Comparison of ENCODE assay signal across 15 cellular contexts in the genomic region with DNA sequence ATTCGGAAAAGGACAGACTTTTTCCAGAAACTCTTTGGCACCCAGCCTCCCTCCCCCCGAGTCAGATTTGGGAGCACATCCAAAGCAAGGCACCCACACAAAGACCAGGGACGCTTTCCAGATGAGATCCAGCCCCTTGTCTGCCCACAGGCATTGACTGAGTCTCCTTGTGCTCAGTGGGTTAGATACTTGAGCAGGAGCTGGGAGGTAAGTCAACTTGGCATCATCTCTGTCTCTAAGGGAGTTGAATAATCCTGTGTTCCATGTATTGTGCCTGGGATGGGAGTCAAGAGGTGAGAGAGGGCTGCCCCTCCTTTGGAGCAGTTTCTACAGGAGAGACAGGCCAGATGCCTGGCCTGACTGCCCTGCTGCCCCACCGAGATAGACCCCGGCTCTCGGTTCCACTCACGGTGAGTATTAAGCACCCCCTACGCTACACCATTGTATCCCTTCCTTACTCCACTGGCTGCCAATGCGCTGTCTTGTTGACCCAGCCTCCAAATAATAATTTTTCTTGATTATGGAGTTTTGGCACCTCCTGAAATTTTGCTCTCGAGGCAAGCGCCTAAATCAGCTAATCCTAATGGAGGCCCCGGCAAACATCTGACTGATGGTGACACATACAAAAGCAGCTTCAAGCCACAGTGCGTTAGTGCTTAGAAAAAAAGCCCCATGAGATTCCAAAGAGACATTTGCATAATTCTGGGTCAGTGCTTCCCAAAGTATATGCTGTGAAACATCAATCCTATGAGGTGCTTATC. TPM values are rescaled to one million over a fixed set of nuclear protein-coding genes. Genes with fewer than 3 reads are reported as not detected.
DNase-seq lines count a peak whose midpoint lies in the region; ATAC-seq, FAIRE-seq and TF ChIP-seq lines count a peak whose summit lies in the region.
"Had no signal": no experiment of that assay in that cellular context is flagged by ENCODE, and none has a peak within 500 bp of the region (broad histone marks: within the 10 kb centered on the region; RNA-seq: fewer than 3 reads in every experiment).

No MANE protein-coding gene starts in this region.

- no peaks in the 10 kb centered on the region for H3K36me3 ChIP-seq in left lung
- H3K36me3 ChIP-seq in smooth muscle cell (ENCODE audit: low read depth), result no peaks in the 10 kb centered on the region
- H3K36me3 ChIP-seq in BE2C, result no peaks in the 10 kb centered on the region

- H3T11ph ChIP-seq in H9 (ENCODE audit: low read length), result no peak overlapping the region

- H2BK20ac ChIP-seq in H9 (ENCODE audit: low read depth, low read length, poor library complexity, severe bottlenecking), result no peak overlapping the region

- intact Hi-C loops in dendritic cell treated with granulocyte-macrophage colony-stimulating factor and Interleukin-4, amounts not matched to agents 40 ng/mL and 50 ng/mL, for 4 days (cut with micrococcal nuclease), result loop anchor here (5.0 kb wide), 1 partner anchor 36 kb away; no protein-coding TSS in a partner anchor
- intact Hi-C loops in left lung (cut with DNase I), result no loop called here

- H2BK15ac ChIP-seq in H9 (ENCODE audit: low read depth, low read length), result no peak overlapping the region

- H2BK12ac ChIP-seq in H9 (ENCODE audit: insufficient read length, low read depth, low read length), result no peak overlapping the region

- peaks cover 13% of the 10 kb centered on the region for H3F3A ChIP-seq in smooth muscle cell (ENCODE audit: low read depth)

- H4K5ac ChIP-seq in H9 (ENCODE audit: insufficient read length, low read depth, low read length), result no peak overlapping the region

- no peak overlapping the region for H2BK5ac ChIP-seq in H9 (ENCODE audit: insufficient read length, low read length)

- H3K14ac ChIP-seq in H9 (ENCODE audit: insufficient read depth, low read length), result no peak overlapping the region; the same call in 1 of the 2 replicates

- peaks cover 2% of the 10 kb centered on the region; the same call in 1 of the 2 replicates for H3K27me3 Mint-ChIP-seq in H9 (ENCODE audit: low read depth)
- H3K27me3 Mint-ChIP-seq in dendritic cell treated with granulocyte-macrophage colony-stimulating factor and Interleukin-4, amounts not matched to agents 40 ng/mL and 50 ng/mL, for 4 days, result peaks cover 5% of the 10 kb centered on the region

- H3K9me3 ChIP-seq in H9 (ENCODE audit: control insufficient read depth, low read depth, low read length) (no peaks in the 10 kb centered on the region), left lung (no peaks in the 10 kb centered on the region), smooth muscle cell (replicated peaks; ENCODE audit: low read depth) (peaks cover 5% of the 10 kb centered on the region), BE2C (no peaks in the 10 kb centered on the region)

- no peak overlapping the region for H3K56ac ChIP-seq in H9 (ENCODE audit: insufficient read length, low read depth, low read length)

- no peak overlapping the region for H2BK120ac ChIP-seq in H9 (ENCODE audit: low read depth, low read length, poor library complexity, severe bottlenecking)

- H3K79me2 ChIP-seq in H9 (ENCODE audit: insufficient read depth, low read length), result no peaks in the 10 kb centered on the region
- no peaks in the 10 kb centered on the region for H3K79me2 ChIP-seq in smooth muscle cell (ENCODE audit: low read depth)

- H3K27me3 ChIP-seq in H9 (ENCODE audit: insufficient read depth, low read length), result no peaks in the 10 kb centered on the region
- no peaks in the 10 kb centered on the region for H3K27me3 ChIP-seq in left lung
- no peaks in the 10 kb centered on the region for H3K27me3 ChIP-seq in smooth muscle cell (ENCODE audit: low read depth)
- H3K27me3 ChIP-seq in BE2C, result peaks cover 10% of the 10 kb centered on the region

- peaks cover 0 to 2% (median 0%) of the 10 kb centered on the region in 3 experiments; a peak in 3 of 7 replicates for H3K36me3 Mint-ChIP-seq in H9 (ENCODE audit: insufficient read depth in 1 of 3, low read depth in 3 of 3)
- H3K36me3 Mint-ChIP-seq in dendritic cell treated with granulocyte-macrophage colony-stimulating factor and Interleukin-4, amounts not matched to agents 40 ng/mL and 50 ng/mL, for 4 days (ENCODE audit: low read depth), result no peaks in the 10 kb centered on the region
- H3K36me3 Mint-ChIP-seq: CD14-positive monocyte; natural killer cell treated with Interleukin-12 subunit alpha and Interleukin-12 subunit beta and Interleukin-15 and Interleukin-18, amount 100 ng/mL, for 72 hours had no signal

- H3K18ac ChIP-seq in H9 (ENCODE audit: insufficient read length, low read depth, low read length), result no peak overlapping the region

- no peak overlapping the region for H2AK5ac ChIP-seq in H9 (ENCODE audit: insufficient read length, low read length)

- H3K9ac ChIP-seq in H9 (ENCODE audit: extremely low read depth, insufficient read length, low read length), result no peak overlapping the region
- no peak overlapping the region for H3K9ac ChIP-seq in smooth muscle cell (ENCODE audit: low read depth)

- H2AFZ ChIP-seq in H9 (ENCODE audit: low read length) (no peak overlapping the region), smooth muscle cell (ENCODE audit: low read depth) (no peak overlapping the region)

- H4K8ac ChIP-seq in H9 (replicated peaks; ENCODE audit: insufficient read length, low read depth, low read length), result no peak overlapping the region

- no peak overlapping the region for H3K4me3 Mint-ChIP-seq in H9
- H3K4me3 Mint-ChIP-seq in dendritic cell treated with granulocyte-macrophage colony-stimulating factor and Interleukin-4, amounts not matched to agents 40 ng/mL and 50 ng/mL, for 4 days, result no peak overlapping the region
- H3K4me3 Mint-ChIP-seq: CD14-positive monocyte; natural killer cell treated with Interleukin-12 subunit alpha and Interleukin-12 subunit beta and Interleukin-15 and Interleukin-18, amount 100 ng/mL, for 72 hours; T-helper 1 cell treated with Interleukin-12 subunit alpha and Interleukin-12 subunit beta and Interleukin-4 antibody, amounts not matched to agents 30 μg/mL and 1 μg/mL, for 36 hours had no signal

- H3K79me1 ChIP-seq in H9 (ENCODE audit: insufficient read depth, low read depth, low read length, poor library complexity, severe bottlenecking), result no peaks in the 10 kb centered on the region

- H3K23ac ChIP-seq in H9 (ENCODE audit: insufficient read length, low read depth, low read length), result no peak overlapping the region

- H3K23me2 ChIP-seq in H9 (ENCODE audit: insufficient read length, low read depth, low read length, poor library complexity, severe bottlenecking), result no peaks in the 10 kb centered on the region

- H3K4me2 ChIP-seq in H9 (ENCODE audit: insufficient read depth, insufficient read length, low read length) (no peak overlapping the region), smooth muscle cell (peak overlapping the region; percentile 9)

- FAIRE-seq in urothelium cell line (lab: Jason Lieb, UNC), result no peak
- FAIRE-seq: islet of Langerhans had no signal

- DNase-seq in H9 (peak; percentile 24), left lung (no peak), smooth muscle cell (lab: John Stamatoyannopoulos, UW; ENCODE audit: unreplicated experiment) (no peak), NCI-H187 treated with DMSO at 0.1 percent for 48 hours (lab: John Stamatoyannopoulos, UW) (no peak), BE2C (no peak), urothelium cell line (ENCODE audit: low spot score) (no peak), NCI-H446 (lab: John Stamatoyannopoulos, UW) (no peak)
- DNase-seq: NCI-H2171 treated with DMSO at 0.1 percent for 48 hours; stimulated activated CD8-positive, alpha-beta memory T cell treated with anti-CD3 and anti-CD28 coated beads, Interleukin-4, amount 100 ng/mL, for 48 hours had no signal

- no CpG with 5 or more reads among the region's 13 CpGs for WGBS in H9 (ENCODE audit: extremely low coverage, insufficient read length, low lambda C conversion rate)
- 67% methylated on average over 13 of the region's 13 CpGs for WGBS in smooth muscle cell (ENCODE audit: low lambda C conversion rate)

- H3K4me1 Mint-ChIP-seq in H9, result peaks cover 18 to 25% of the 10 kb centered on the region in 2 experiments
- H3K4me1 Mint-ChIP-seq in dendritic cell treated with granulocyte-macrophage colony-stimulating factor and Interleukin-4, amounts not matched to agents 40 ng/mL and 50 ng/mL, for 4 days (ENCODE audit: low read depth), result peaks cover 49% of the 10 kb centered on the region

- H3K27ac ChIP-seq in H9 (ENCODE audit: insufficient read length, low read depth, low read length), result no peak overlapping the region
- peak overlapping the region; percentile 15 to 23 for H3K27ac ChIP-seq in left lung
- H3K27ac ChIP-seq in smooth muscle cell (ENCODE audit: low read depth), result peak overlapping the region; percentile 66
- H3K27ac ChIP-seq: epithelial cell of prostate had no signal

- H4K20me1 ChIP-seq in H9 (ENCODE audit: control insufficient read depth, insufficient read depth, insufficient read length) (no peaks in the 10 kb centered on the region), smooth muscle cell (ENCODE audit: low read depth) (no peaks in the 10 kb centered on the region)

- H3K4me1 ChIP-seq in H9 (ENCODE audit: insufficient read depth, low read length) (no peaks in the 10 kb centered on the region; the same call in 1 of the 2 replicates), left lung (peaks cover 7 to 8% of the 10 kb centered on the region in 2 donors), smooth muscle cell (ENCODE audit: low read depth) (peaks cover 5% of the 10 kb centered on the region), BE2C (no peaks in the 10 kb centered on the region)

- H3K4ac ChIP-seq in H9 (ENCODE audit: low read depth, low read length), result no peak overlapping the region

- H3K4me3 ChIP-seq in left lung (no peak overlapping the region), smooth muscle cell (no peak overlapping the region), BE2C (ENCODE audit: low read depth, low read length) (no peak overlapping the region)

- TF ChIP-seq CTCF in H9 (conservative IDR thresholded peaks at IDR 0.05) (no peak), left lung (IDR thresholded peaks at IDR 0.05) (no peak), smooth muscle cell (IDR thresholded peaks at IDR 0.05; ENCODE audit: borderline replicate concordance, insufficient read depth, poor library complexity, severe bottlenecking) (no peak), BE2C (IDR thresholded peaks at IDR 0.05; ENCODE audit: low read depth, low read length) (no peak)

- peak; percentile 31 for ATAC-seq in left lung
- ATAC-seq: natural killer cell treated with Interleukin-12 subunit alpha and Interleukin-12 subunit beta and Interleukin-15 and Interleukin-18, amount 100 ng/mL, for 72 hours had no signal

- no peak overlapping the region for H4K91ac ChIP-seq in H9 (ENCODE audit: insufficient read length, low read depth, low read length)

- peaks cover 0 to 3% of the 10 kb centered on the region in 2 experiments; a peak in 3 of 5 replicates for H3K9me3 Mint-ChIP-seq in H9
- no peaks in the 10 kb centered on the region for H3K9me3 Mint-ChIP-seq in dendritic cell treated with granulocyte-macrophage colony-stimulating factor and Interleukin-4, amounts not matched to agents 40 ng/mL and 50 ng/mL, for 4 days
- H3K9me3 Mint-ChIP-seq: CD14-positive monocyte; natural killer cell treated with Interleukin-12 subunit alpha and Interleukin-12 subunit beta and Interleukin-15 and Interleukin-18, amount 100 ng/mL, for 72 hours had no signal

- H3K27ac Mint-ChIP-seq in H9, result no peak overlapping the region
- H3K27ac Mint-ChIP-seq in dendritic cell treated with granulocyte-macrophage colony-stimulating factor and Interleukin-4, amounts not matched to agents 40 ng/mL and 50 ng/mL, for 4 days, result peak overlapping the region; percentile 86
- H3K27ac Mint-ChIP-seq: T-helper 1 cell treated with Interleukin-12 subunit alpha and Interleukin-12 subunit beta and Interleukin-4 antibody, amounts not matched to agents 30 μg/mL and 1 μg/mL, for 36 hours had no signal

RNA-seq across cellular contexts. Expression of gene MAP3K14, which starts 29.6 kb away (rescaled TPM):
- total RNA-seq in H9 (2021), result 7.6 and 7.8 TPM in 2 replicates
- 10 to 100 TPM; 11.3 to 13.1 TPM for total RNA-seq in left lung
- total RNA-seq in smooth muscle cell, result 1.5 and 1.7 TPM in 2 replicates
- 1.8 and 2.7 TPM in 2 replicates for polyA plus RNA-seq in smooth muscle cell
- 5.5 TPM for polyA plus RNA-seq in BE2C (2012; ENCODE audit: insufficient read depth, insufficient read length, low read depth)
